In genomic region chr6:84314377-84314898, GRCh38 we compare ENCODE assay signal across 1 cellular context.
A peak's percentile ranks its signal among the peaks of the same experiment; 100 is the strongest.
TF ChIP-seq lines count a peak whose summit lies in the region.

No MANE protein-coding gene starts in this region.

TF ChIP-seq in K562, 482 proteins besides CTCF, POLR2A, EP300 and RAD21 (continued from another document):
- TF ChIP-seq SMAD4 (CRISPR knock-in tag; conservative IDR thresholded peaks at IDR 0.05) (no peak), COPS2 (conservative IDR thresholded peaks at IDR 0.05) (no peak), ZC3H8 (IDR thresholded peaks at IDR 0.05) (no peak), C11orf30 (IDR thresholded peaks at IDR 0.05; ENCODE audit: low read depth) (peak; percentile 28; the same call in 1 of the 2 replicates), CREB5 (CRISPR knock-in tag; IDR thresholded peaks at IDR 0.05) (no peak), ZNF589 (CRISPR knock-in tag; IDR thresholded peaks at IDR 0.05; ENCODE audit: low read depth) (no peak)
